Comparison of ENCODE assay signal across 17 cellular contexts in the genomic region with DNA sequence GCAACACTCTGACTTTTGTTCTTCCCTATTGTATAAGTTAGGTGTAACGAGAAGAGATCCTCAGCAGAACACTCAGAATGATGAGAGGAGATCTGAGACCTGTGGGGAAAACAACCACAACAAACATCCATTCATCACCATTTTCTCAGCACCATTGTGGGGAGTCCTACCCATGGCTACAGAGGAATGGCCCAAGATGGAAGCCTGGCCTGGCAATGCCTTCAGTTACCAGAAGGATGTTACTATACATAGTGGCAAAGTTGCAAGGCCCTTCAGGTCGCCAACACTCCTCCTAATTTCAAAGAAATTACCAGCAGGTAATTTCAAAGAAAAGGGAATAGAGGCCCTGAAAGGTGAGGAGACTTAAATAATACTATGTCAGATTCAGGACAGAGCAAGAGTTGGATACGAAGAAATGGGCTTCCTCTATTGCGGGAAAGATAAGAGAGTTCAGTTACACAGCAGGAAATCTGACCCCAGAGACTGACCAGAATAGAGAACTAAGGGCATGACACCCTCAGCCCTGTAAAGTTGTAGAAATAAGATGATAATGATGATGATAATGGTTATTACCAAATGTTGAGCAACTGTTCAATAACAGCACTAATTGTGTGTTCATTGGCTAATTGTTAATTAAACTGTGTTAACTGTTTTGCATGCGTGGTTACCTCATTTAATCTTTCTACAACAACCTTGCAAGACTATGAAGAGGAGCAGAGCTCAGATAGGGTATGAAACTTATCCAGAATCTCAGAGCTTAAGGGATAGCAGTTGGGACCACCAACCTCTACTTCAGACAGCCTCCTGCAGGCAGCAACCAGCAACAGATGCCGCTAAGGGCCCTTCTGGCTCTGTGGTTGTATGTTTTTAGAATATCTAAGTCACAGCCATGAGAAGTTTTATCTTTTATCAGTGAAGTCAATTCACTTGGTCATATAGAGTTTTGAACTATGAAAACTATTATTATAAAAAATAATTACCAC. TPM values are rescaled to one million over a fixed set of nuclear protein-coding genes. Genes with fewer than 3 reads are reported as not detected.
DNase-seq lines count a peak whose midpoint lies in the region; ATAC-seq and TF ChIP-seq lines count a peak whose summit lies in the region.
"Had no signal": no experiment of that assay in that cellular context is flagged by ENCODE, and none has a peak within 500 bp of the region (broad histone marks: within the 10 kb centered on the region; RNA-seq: fewer than 3 reads in every experiment).

No MANE protein-coding gene starts in this region.

- H3K4me1 Mint-ChIP-seq in CD4-positive, alpha-beta T cell (ENCODE audit: low read depth), result peaks cover 59% of the 10 kb centered on the region

- no peak overlapping the region for H3K4me3 ChIP-seq in choroid plexus epithelial cell (ENCODE audit: low read depth, low read length)
- H3K4me3 ChIP-seq: coronary artery, left ventricle myocardium inferior had no signal

- H3K9me3 Mint-ChIP-seq in CD4-positive, alpha-beta T cell, result no peaks in the 10 kb centered on the region
- H3K9me3 Mint-ChIP-seq: HFFc6 had no signal

- intact Hi-C loops in CD4-positive, alpha-beta T cell (cut with DNase I, micrococcal nuclease), result loop anchor here (1.0 to 10.0 kb wide), 3 partner anchors 25 to 820 kb away; no protein-coding TSS in a partner anchor

- peak overlapping the region; percentile 23 for H3K4me3 Mint-ChIP-seq in CD4-positive, alpha-beta T cell
- H3K4me3 Mint-ChIP-seq: HFFc6 had no signal

- H3K27me3 ChIP-seq in CD4-positive, alpha-beta T cell (ENCODE audit: control insufficient read depth, insufficient read depth, low read length), result no peaks in the 10 kb centered on the region

- POLR2A ChIA-PET in CD4-positive, alpha-beta T cell (lab: Charles Lee), result interaction anchor here (0.5 to 2.6 kb wide), 5 partner anchors 11 to 133 kb away, joined by 3 to 6 read pairs (median 4); no protein-coding TSS in a partner anchor

- no peak for TF ChIP-seq CTCF in CD4-positive, alpha-beta T cell (IDR thresholded peaks at IDR 0.05)
- TF ChIP-seq CTCF in choroid plexus epithelial cell (conservative IDR thresholded peaks at IDR 0.05; ENCODE audit: low read depth, low read length), result peak; percentile 13

- no peak for ATAC-seq in CD4-positive, alpha-beta T cell (ENCODE audit: poor library complexity)
- ATAC-seq in GM19023 (IDR thresholded peaks at IDR 0.05; ENCODE audit: unreplicated experiment) (no peak), GM21515 (IDR thresholded peaks at IDR 0.05; ENCODE audit: unreplicated experiment) (no peak)
- ATAC-seq: Right ventricle myocardium inferior had no signal

- H3K9me3 ChIP-seq in CD4-positive, alpha-beta T cell (ENCODE audit: control insufficient read depth, low read length), result no peaks in the 10 kb centered on the region
- H3K9me3 ChIP-seq: left ventricle myocardium inferior had no signal

- no peak overlapping the region for H3K27ac ChIP-seq in CD4-positive, alpha-beta T cell (ENCODE audit: low read depth, low read length)
- H3K27ac ChIP-seq: coronary artery, epithelial cell of prostate, left ventricle myocardium inferior had no signal

- CTCF ChIA-PET in CD4-positive, alpha-beta T cell (lab: Charles Lee), result interaction anchor here (1.4 kb wide), 1 partner anchor 25 kb away, joined by 7 read pairs; no protein-coding TSS in a partner anchor

- H3K27me3 Mint-ChIP-seq in CD4-positive, alpha-beta T cell, result peaks cover 4% of the 10 kb centered on the region

- peak overlapping the region; percentile 38 for H3K27ac Mint-ChIP-seq in CD4-positive, alpha-beta T cell
- H3K27ac Mint-ChIP-seq: HFFc6 had no signal

- DNase-seq in CD4-positive, alpha-beta T cell, result no peak
- DNase-seq in KG1 (lab: John Stamatoyannopoulos, UW) (peak; percentile 28), SKM-1 (lab: John Stamatoyannopoulos, UW; ENCODE audit: unreplicated experiment) (peak; percentile 34), choroid plexus epithelial cell (ENCODE audit: low read depth) (no peak), NCI-H1436 treated with DMSO at 0.1 percent for 48 hours (lab: John Stamatoyannopoulos, UW) (no peak)
- DNase-seq in stimulated activated CD4-positive, alpha-beta T cell treated with anti-CD3 and anti-CD28 coated beads, Interleukin-4, amount 100 ng/mL, for 24 hours, result no peak
- DNase-seq: HFFc6; left ventricle myocardium inferior; NCI-H1105; stimulated activated CD4-positive, alpha-beta T cell treated with anti-CD3 and anti-CD28 coated beads, Interleukin-4, amount 100 ng/mL, for 1 hour; stimulated activated CD8-positive, alpha-beta memory T cell treated with anti-CD3 and anti-CD28 coated beads, Interleukin-4, amount 100 ng/mL, for 48 hours had no signal

- H3K36me3 Mint-ChIP-seq in CD4-positive, alpha-beta T cell (ENCODE audit: low read depth), result no peaks in the 10 kb centered on the region

RNA-seq across cellular contexts. Expression of a gene that starts 37.5 kb away (rescaled TPM):
- not detected for total RNA-seq in CD4-positive, alpha-beta T cell
- total RNA-seq: astrocyte, HFFc6 had no signal

Comparison
In these comparisons a context has a peak if more than half of its experiments do, and no peak if none do; other contexts are left out.
1. DNase-seq: peak in KG1 (single experiment) and SKM-1 (single experiment); none in CD4-positive, alpha-beta T cell (0 of 10), choroid plexus epithelial cell (single experiment), NCI-H1436 treated with DMSO at 0.1 percent for 48 hours (single experiment) and stimulated activated CD4-positive, alpha-beta T cell treated with anti-CD3 and anti-CD28 coated beads, Interleukin-4, amount 100 ng/mL, for 24 hours (single experiment).